ENCODE assay signal across 8 cellular contexts in the genomic region with DNA sequence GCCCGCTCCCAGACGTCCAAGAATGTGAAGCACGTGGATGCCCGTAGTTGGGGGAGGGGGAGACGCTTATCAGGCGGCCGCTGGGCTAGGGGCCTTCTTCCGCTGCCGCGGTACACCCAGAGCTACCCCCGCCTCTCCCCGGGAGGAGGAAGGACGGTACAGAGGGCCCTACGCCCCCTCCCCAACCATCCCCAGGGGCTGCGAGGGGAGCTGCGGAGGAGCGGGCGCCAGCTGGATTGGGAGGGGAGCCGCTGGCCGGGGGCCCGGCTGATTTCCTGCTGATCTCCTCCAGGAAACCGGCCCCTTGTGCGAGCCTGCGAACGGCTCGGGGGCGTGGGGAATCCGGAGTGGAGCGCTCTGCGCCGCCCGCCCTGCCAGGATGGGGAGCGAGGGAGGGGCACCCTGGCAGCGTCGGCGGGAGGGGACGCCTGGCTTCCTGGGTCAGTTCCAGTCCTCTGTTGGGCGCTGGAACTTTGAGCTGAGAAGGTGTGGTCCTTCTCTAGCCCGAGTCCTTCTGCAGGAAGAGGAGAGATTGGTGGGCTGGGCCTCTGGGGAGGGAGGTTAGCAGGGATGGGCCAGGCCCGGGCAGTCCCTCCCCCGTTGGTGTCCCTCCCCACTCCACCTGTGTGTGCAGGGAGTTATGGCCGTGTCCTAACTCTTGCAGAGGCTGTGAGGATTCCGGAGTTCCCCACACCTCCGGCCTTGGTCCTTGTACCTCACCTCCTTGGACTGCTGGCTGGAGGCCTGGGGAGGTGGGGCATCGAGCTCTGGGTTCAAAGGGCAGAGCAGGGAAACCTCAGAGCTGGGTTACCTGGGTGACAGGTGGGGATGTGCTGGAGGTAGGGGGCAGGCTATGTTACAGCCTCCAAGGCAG. TPM values are rescaled to one million over a fixed set of nuclear protein-coding genes. Genes with fewer than 3 reads are reported as not detected.
DNase-seq lines count a peak whose midpoint lies in the region; ATAC-seq and TF ChIP-seq lines count a peak whose summit lies in the region.

No MANE protein-coding gene starts in this region.

- H3K4me3 ChIP-seq in WERI-Rb-1 (ENCODE audit: low read depth, low read length) (peak overlapping the region; percentile 53), esophagus (ENCODE audit: low read depth in 1 of 2, low read length in 2 of 2) (peak overlapping the region; percentile 19 to 44), muscle layer of colon (ENCODE audit: low read depth in 1 of 2, low read length in 2 of 2) (peak overlapping the region; percentile 51 to 83)

- H3K27me3 ChIP-seq in WERI-Rb-1 (ENCODE audit: insufficient read depth, low read depth, severe bottlenecking): no peaks in the 10 kb centered on the region
- H3K27me3 ChIP-seq in esophagus (ENCODE audit: control insufficient read depth in 1 of 2, insufficient read depth in 2 of 2, low read length in 2 of 2): no peaks in the 10 kb centered on the region
- H3K27me3 ChIP-seq in muscle layer of colon (ENCODE audit: control insufficient read depth in 1 of 2, insufficient read depth in 2 of 2, low read length in 2 of 2): no peaks in the 10 kb centered on the region

- H3K27ac ChIP-seq in WERI-Rb-1 (peak overlapping the region; percentile 69), esophagus (ENCODE audit: low read depth in 2 of 2, low read length in 1 of 2) (peak overlapping the region; percentile 93 to 98), muscle layer of colon (ENCODE audit: low read depth, low read length) (peak overlapping the region; percentile 96)

- CTCF ChIA-PET in HEK293T (lab: Yijun Ruan, JAX): interaction anchor here (0.6 to 3.0 kb wide), 4 partner anchors 9 to 88 kb away, joined by 3 to 17 read pairs (median 4); no protein-coding TSS in a partner anchor

- H3K36me3 ChIP-seq in WERI-Rb-1: peaks cover 23% of the 10 kb centered on the region
- H3K36me3 ChIP-seq in esophagus (ENCODE audit: control insufficient read depth in 2 of 2, insufficient read depth in 2 of 2, low read length in 1 of 2): peaks cover 0 to 3% of the 10 kb centered on the region in 2 donors
- H3K36me3 ChIP-seq in muscle layer of colon (ENCODE audit: insufficient read depth, low read length): peaks cover 12% of the 10 kb centered on the region

- peak; percentile 67 for DNase-seq in AG08396 (ENCODE audit: low spot score)
- DNase-seq in HK-2 (ENCODE audit: unreplicated experiment): peak; percentile 45
- DNase-seq in WERI-Rb-1: peak; percentile 89
- no peak for DNase-seq in HEK293T (ENCODE audit: extremely low spot score)
- no peak for DNase-seq in cerebellum (ENCODE audit: low spot score)

- WGBS in esophagus, 2 donors: 2 to 5% methylated on average over 43 to 45 of the region's 45 CpGs

- no peak for ATAC-seq in activated CD4-positive, CD25-positive, alpha-beta regulatory T cell treated with anti-CD3 and anti-CD28 coated beads, Interleukin-2, amount 50 U/mL, for 24 hours

- H3K9ac ChIP-seq in muscle layer of colon (ENCODE audit: low read length): no peak overlapping the region

- POLR2A ChIA-PET in HEK293T (lab: Yijun Ruan, JAX): interaction anchor here (0.7 to 1.8 kb wide), 7 partner anchors 10 to 57 kb away, joined by 3 to 10 read pairs (median 4); no protein-coding TSS in a partner anchor

- H3K4me1 ChIP-seq in esophagus (ENCODE audit: control insufficient read depth in 2 of 2, insufficient read depth in 2 of 2, low read length in 1 of 2) (peaks cover 7 to 50% of the 10 kb centered on the region in 2 donors), muscle layer of colon (ENCODE audit: insufficient read depth, low read length) (peaks cover 81% of the 10 kb centered on the region)

- no peak for TF ChIP-seq CTCF in WERI-Rb-1 (IDR thresholded peaks at IDR 0.05; ENCODE audit: low read depth, low read length)

- H3K9me3 ChIP-seq in WERI-Rb-1 (ENCODE audit: severe bottlenecking) (no peaks in the 10 kb centered on the region), esophagus (ENCODE audit: control insufficient read depth in 2 of 2, insufficient read depth in 1 of 2, low read depth in 1 of 2, low read length in 1 of 2) (no peaks in the 10 kb centered on the region), muscle layer of colon (ENCODE audit: low read length) (no peaks in the 10 kb centered on the region)

TF ChIP-seq in HEK293T, 16 proteins besides CTCF, POLR2A, EP300 and RAD21:
- TF ChIP-seq NFRKB (IDR thresholded peaks at IDR 0.05) (no peak), SP1 (IDR thresholded peaks at IDR 0.05) (no peak), SUZ12 (IDR thresholded peaks at IDR 0.05) (no peak), ELF4 (IDR thresholded peaks at IDR 0.05) (no peak), BHLHE40 (IDR thresholded peaks at IDR 0.05; ENCODE audit: borderline replicate concordance) (no peak), FOXM1 (IDR thresholded peaks at IDR 0.05; ENCODE audit: borderline replicate concordance) (no peak), CTBP1 (IDR thresholded peaks at IDR 0.05; ENCODE audit: borderline replicate concordance) (no peak)
- TF ChIP-seq, protein P1, sequence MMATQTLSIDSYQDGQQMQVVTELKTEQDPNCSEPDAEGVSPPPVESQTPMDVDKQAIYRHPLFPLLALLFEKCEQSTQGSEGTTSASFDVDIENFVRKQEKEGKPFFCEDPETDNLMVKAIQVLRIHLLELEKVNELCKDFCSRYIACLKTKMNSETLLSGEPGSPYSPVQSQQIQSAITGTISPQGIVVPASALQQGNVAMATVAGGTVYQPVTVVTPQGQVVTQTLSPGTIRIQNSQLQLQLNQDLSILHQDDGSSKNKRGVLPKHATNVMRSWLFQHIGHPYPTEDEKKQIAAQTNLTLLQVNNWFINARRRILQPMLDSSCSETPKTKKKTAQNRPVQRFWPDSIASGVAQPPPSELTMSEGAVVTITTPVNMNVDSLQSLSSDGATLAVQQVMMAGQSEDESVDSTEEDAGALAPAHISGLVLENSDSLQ (IDR thresholded peaks at IDR 0.05): no peak
TF ChIP-seq in HEK293T: peak in this region for 0.

RNA-seq across cellular contexts. Expression of a gene that starts 19.1 kb away (rescaled TPM):
- polyA plus RNA-seq in esophagus: 1 to 10 TPM in 1 of 2 donors, under 1 TPM in 1; 0.68 to 1.0 TPM
- 0.45 TPM for total RNA-seq in cerebellum

RNA-seq across cellular contexts. Expression of a gene that starts 36.4 kb away (rescaled TPM):
- 1 to 10 TPM; 5.2 to 6.6 TPM for polyA plus RNA-seq in esophagus
- total RNA-seq in cerebellum: 4.9 TPM

RNA-seq across cellular contexts. Expression of a gene that starts 57.7 kb away (rescaled TPM):
- 1 to 10 TPM; 5.1 to 7.5 TPM for polyA plus RNA-seq in esophagus
- total RNA-seq in cerebellum: 8.5 TPM

Comparison
In these comparisons a context has a peak if more than half of its experiments do, and no peak if none do; other contexts are left out.
1. DNase-seq: peak in AG08396 (single experiment), HK-2 (single experiment) and WERI-Rb-1 (single experiment); none in HEK293T (single experiment) and cerebellum (single experiment).
2. Peak in every context shown above with its lines, with median percentiles within 50 percentile points of each other: H3K27ac ChIP-seq and H3K4me3 ChIP-seq.